1 cellular context compared by ENCODE assay signal in genomic region chr10:84522612-84523462, GRCh38.
TF ChIP-seq lines count a peak whose summit lies in the region.

No MANE protein-coding gene starts in this region.

TF ChIP-seq in WTC11, 78 proteins besides CTCF, POLR2A, EP300 and RAD21 (continued from another document):
- no peak for TF ChIP-seq MLX (CRISPR knock-in tag; IDR thresholded peaks at IDR 0.05)
- no peak for TF ChIP-seq ZBTB21 (CRISPR knock-in tag; IDR thresholded peaks at IDR 0.05; ENCODE audit: borderline replicate concordance)
